9 cellular contexts compared by ENCODE assay signal in the genomic region with DNA sequence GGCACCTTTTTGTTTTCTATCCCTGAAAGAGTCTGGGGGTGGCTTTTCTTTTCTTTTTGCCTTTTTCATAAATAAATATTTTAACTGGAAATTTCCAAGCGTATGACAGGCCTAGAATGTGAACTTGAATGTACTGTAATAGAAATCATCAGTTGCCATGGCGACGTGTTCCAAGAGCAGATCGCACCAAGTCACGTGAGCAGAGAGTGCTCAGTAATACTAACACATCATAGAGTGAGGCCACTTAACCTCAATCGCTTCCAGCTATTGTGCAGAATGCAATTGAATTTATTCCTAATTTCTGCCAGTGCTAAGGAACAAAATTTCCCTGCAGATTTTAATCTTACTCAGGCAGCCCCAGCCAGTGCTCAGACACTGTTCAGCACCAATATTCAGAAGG. TPM values are rescaled to one million over a fixed set of nuclear protein-coding genes. Genes with fewer than 3 reads are reported as not detected.
A peak's percentile ranks its signal among the peaks of the same experiment; 100 is the strongest.
DNase-seq lines count a peak whose midpoint lies in the region; TF ChIP-seq lines count a peak whose summit lies in the region.
"Had no signal": no experiment of that assay in that cellular context is flagged by ENCODE, and none has a peak within 500 bp of the region (broad histone marks: within the 10 kb centered on the region; RNA-seq: fewer than 3 reads in every experiment).

No MANE protein-coding gene starts in this region.

- H3F3A ChIP-seq in PC-9 (ENCODE audit: insufficient read depth, low read depth), result no peaks in the 10 kb centered on the region

- H3K9me3 Mint-ChIP-seq in nephron, result no peaks in the 10 kb centered on the region
- no peaks in the 10 kb centered on the region for H3K9me3 Mint-ChIP-seq in chondrocyte (ENCODE audit: low read depth)

- no peak overlapping the region for H2AFZ ChIP-seq in PC-9

- no peak for TF ChIP-seq CTCF in nephron (IDR thresholded peaks at IDR 0.05; ENCODE audit: unreplicated experiment in 3 of 3)
- no peak for TF ChIP-seq CTCF in PC-9 (conservative IDR thresholded peaks at IDR 0.05)
- TF ChIP-seq CTCF in WERI-Rb-1 (IDR thresholded peaks at IDR 0.05; ENCODE audit: low read depth, low read length), result no peak
- TF ChIP-seq CTCF in chondrocyte (IDR thresholded peaks at IDR 0.05), result no peak

- no TSS peak for BruUV-seq in PC-9 (replicated peaks; lab: Mats Ljungman, UMichigan)

- POLR2A ChIA-PET in PC-9 (lab: Charles Lee; ENCODE audit: unreplicated experiment), result no interaction called here

- H3K4me1 ChIP-seq in BLaER1 (peaks cover 27% of the 10 kb centered on the region), PC-9 (replicated peaks; ENCODE audit: insufficient read depth) (no peaks in the 10 kb centered on the region)

- H3K27ac ChIP-seq in BLaER1 (no peak overlapping the region), PC-9 (no peak overlapping the region), WERI-Rb-1 (no peak overlapping the region)

- H3K4me2 ChIP-seq in BLaER1 (peak overlapping the region; percentile 3; the same call in 1 of the 2 replicates), PC-9 (no peak overlapping the region)

- H3K27ac Mint-ChIP-seq in nephron, result peak overlapping the region in 2 of 3 experiments; percentile 10 to 52
- H3K27ac Mint-ChIP-seq in chondrocyte (ENCODE audit: unreplicated experiment), result no peak overlapping the region

- H3K9me3 ChIP-seq in BLaER1 (no peaks in the 10 kb centered on the region), PC-9 (ENCODE audit: insufficient read depth, low read depth) (no peaks in the 10 kb centered on the region), WERI-Rb-1 (ENCODE audit: severe bottlenecking) (no peaks in the 10 kb centered on the region)
- H3K9me3 ChIP-seq: mucosa of descending colon had no signal

- H3K36me3 ChIP-seq in BLaER1 (no peaks in the 10 kb centered on the region), PC-9 (ENCODE audit: low read depth) (no peaks in the 10 kb centered on the region), WERI-Rb-1 (no peaks in the 10 kb centered on the region)

- H3K27me3 Mint-ChIP-seq in nephron (ENCODE audit: low read depth) (peaks cover 1% of the 10 kb centered on the region), chondrocyte (ENCODE audit: low read depth) (no peaks in the 10 kb centered on the region)

- no peaks in the 10 kb centered on the region for H3K79me2 ChIP-seq in PC-9 (ENCODE audit: low read depth)

- no peaks in the 10 kb centered on the region for H3K36me3 Mint-ChIP-seq in nephron (ENCODE audit: low read depth)
- no peaks in the 10 kb centered on the region for H3K36me3 Mint-ChIP-seq in chondrocyte (ENCODE audit: low read depth)

- H3K9me2 ChIP-seq in PC-9 (ENCODE audit: insufficient read depth), result no peaks in the 10 kb centered on the region

- H3K4me1 Mint-ChIP-seq in nephron (peaks cover 16% of the 10 kb centered on the region), chondrocyte (ENCODE audit: low read depth) (peaks cover 6% of the 10 kb centered on the region)

- DNase-seq in NCI-H1436 treated with DMSO at 0.1 percent for 48 hours (lab: John Stamatoyannopoulos, UW) (peak; percentile 59), cerebellar cortex (ENCODE audit: low spot score) (peak; percentile 75), PC-9 (no peak), WERI-Rb-1 (no peak), chondrocyte (ENCODE audit: low spot score) (no peak), RKO (ENCODE audit: low spot score) (no peak)

- H3K4me3 ChIP-seq in BLaER1, result no peak overlapping the region
- H3K4me3 ChIP-seq in PC-9, result no peak overlapping the region
- no peak overlapping the region for H3K4me3 ChIP-seq in WERI-Rb-1 (ENCODE audit: low read depth, low read length)
- H3K4me3 ChIP-seq: mucosa of descending colon had no signal

- H4K20me1 ChIP-seq in BLaER1 (no peaks in the 10 kb centered on the region), PC-9 (ENCODE audit: insufficient read depth) (no peaks in the 10 kb centered on the region)

- H3K9ac ChIP-seq in BLaER1, result no peak overlapping the region

- CTCF ChIA-PET in PC-9 (lab: Charles Lee), result no interaction called here

- intact Hi-C loops in PC-9 (cut with micrococcal nuclease; ENCODE audit: unreplicated experiment), result no loop called here

- H3K27me3 ChIP-seq in BLaER1 (no peaks in the 10 kb centered on the region), PC-9 (ENCODE audit: insufficient read depth, low read depth) (peaks cover 67% of the 10 kb centered on the region), WERI-Rb-1 (ENCODE audit: insufficient read depth, low read depth, severe bottlenecking) (no peaks in the 10 kb centered on the region)

- no peak overlapping the region for H3K4me3 Mint-ChIP-seq in nephron
- H3K4me3 Mint-ChIP-seq in chondrocyte (ENCODE audit: unreplicated experiment), result no peak overlapping the region

RNA-seq across cellular contexts. Expression of a gene that starts 26.1 kb away (rescaled TPM):
- total RNA-seq in PC-9 (2021), result 0.55 TPM in 1 of 2 replicates, not detected in the other
- total RNA-seq in chondrocyte, result 0.26 to 0.92 TPM (median 0.30 TPM) in 3 replicates

Comparison
In these comparisons a context has a peak if more than half of its experiments do, and no peak if none do; other contexts are left out.
1. DNase-seq: peak in NCI-H1436 treated with DMSO at 0.1 percent for 48 hours (single experiment) and cerebellar cortex (single experiment); none in PC-9 (0 of 2), WERI-Rb-1 (single experiment), chondrocyte (single experiment) and RKO (single experiment).